In genomic region chr10:80536361-80536835, GRCh38 we compare ENCODE assay signal across 1 cellular context.
TF ChIP-seq lines count a peak whose summit lies in the region.

No MANE protein-coding gene starts in this region.

TF ChIP-seq in HCT116, 20 proteins besides CTCF, POLR2A, EP300 and RAD21 (continued from another document):
- TF ChIP-seq TCF7L2 (IDR thresholded peaks at IDR 0.05; ENCODE audit: borderline replicate concordance, extremely low read depth, insufficient read depth, insufficient read length) (no peak), CBX3 (IDR thresholded peaks at IDR 0.05; ENCODE audit: low read depth) (no peak), CEBPB (IDR thresholded peaks at IDR 0.05; ENCODE audit: low read depth) (no peak), SIN3A (IDR thresholded peaks at IDR 0.05; ENCODE audit: low read depth) (no peak), EZH2 (IDR thresholded peaks at IDR 0.05) (no peak), POLR2AphosphoS5 (IDR thresholded peaks at IDR 0.05; ENCODE audit: low read depth, low read length) (no peak), ATF3 (IDR thresholded peaks at IDR 0.05) (no peak)
